In the genomic region with DNA sequence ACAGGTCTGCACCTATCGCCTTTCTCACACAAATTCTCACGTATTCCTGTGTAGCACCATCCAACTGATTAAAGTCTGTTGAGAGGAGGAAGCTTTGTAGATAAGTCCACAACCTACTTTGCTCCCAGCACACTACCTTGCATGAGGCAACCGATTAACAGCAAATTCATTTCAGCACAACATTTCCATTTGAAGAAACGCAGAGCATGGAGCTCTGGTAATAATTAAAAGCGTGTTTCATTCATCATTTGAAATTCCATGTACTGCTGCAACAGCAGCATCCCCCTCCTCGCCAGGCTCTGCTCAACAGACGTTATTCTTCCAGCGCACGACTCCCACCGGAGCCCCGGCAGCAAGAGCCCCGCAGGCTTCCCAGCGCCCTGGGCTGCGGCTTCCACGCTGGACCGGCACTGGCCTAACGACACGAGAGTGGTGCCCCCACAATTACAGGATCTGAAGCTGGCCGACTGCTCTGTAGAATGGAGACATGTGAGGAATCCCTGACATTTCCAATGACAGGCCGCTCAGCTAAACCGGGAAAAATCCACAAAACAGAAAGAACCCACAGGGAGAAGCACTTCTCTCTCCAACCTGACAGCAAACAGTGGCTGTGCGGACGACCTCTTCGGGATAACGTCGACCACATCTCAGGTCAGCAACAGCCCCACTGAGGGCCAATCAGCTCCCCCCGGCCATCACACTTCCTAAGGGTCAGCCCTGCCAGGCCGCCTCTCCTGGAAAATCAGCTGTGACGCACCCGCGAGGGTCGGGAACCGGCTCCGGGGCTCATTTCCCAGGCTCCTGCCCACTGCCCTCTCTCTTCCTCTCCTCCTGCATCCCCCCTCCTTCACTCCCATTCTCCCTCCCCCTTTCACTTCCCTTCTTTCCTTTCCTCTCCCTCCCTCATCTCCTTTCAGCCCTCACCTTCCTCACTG, we compare ENCODE assay signal across 27 cellular contexts.
A peak's percentile ranks its signal among the peaks of the same experiment; 100 is the strongest.
DNase-seq lines count a peak whose midpoint lies in the region; ATAC-seq, FAIRE-seq and TF ChIP-seq lines count a peak whose summit lies in the region.
"Had no signal": no experiment of that assay in that cellular context is flagged by ENCODE, and none has a peak within 500 bp of the region (broad histone marks: within the 10 kb centered on the region; RNA-seq: fewer than 3 reads in every experiment).

No MANE protein-coding gene starts in this region.

- FAIRE-seq in astrocyte (lab: Jason Lieb, UNC) (no peak), kidney (lab: Jason Lieb, UNC) (no peak)
- FAIRE-seq: GM18507, islet of Langerhans had no signal

- CTCF ChIA-PET in Calu3 (lab: Charles Lee), result interaction anchor here (0.7 kb wide), 1 partner anchor 242 kb away, joined by 3 read pairs; no protein-coding TSS in a partner anchor

- no peak overlapping the region for H2AFZ ChIP-seq in astrocyte (ENCODE audit: low read depth, low read length)

- intact Hi-C loops in sigmoid colon (cut with DNase I), result loop anchor here (5.0 kb wide), 1 partner anchor 54 kb away; no protein-coding TSS in a partner anchor
- intact Hi-C loops in kidney (cut with DNase I), result no loop called here
- intact Hi-C loops in body of pancreas (cut with DNase I), result no loop called here
- intact Hi-C loops in Calu3 (cut with micrococcal nuclease; ENCODE audit: unreplicated experiment), result no loop called here

- H3K27ac Mint-ChIP-seq in astrocyte (ENCODE audit: unreplicated experiment) (peak overlapping the region; percentile 38), mesothelial cell of epicardium (peak overlapping the region; percentile 14), Calu3 (ENCODE audit: unreplicated experiment) (no peak overlapping the region)
- H3K27ac Mint-ChIP-seq: activated T-helper 2 cell treated with anti-CD3 and anti-CD28 coated beads, Interferon-gamma antibody, Interleukin-2, Interleukin-4, amounts not matched to agents 10 μg/mL and 5 μg/mL and 100 μg/mL, durations not matched to agents 14 hours and 24 hours and 36 hours; CD4-positive, alpha-beta memory T cell had no signal

- ATAC-seq in body of pancreas, result no peak
- ATAC-seq: right lobe of liver had no signal

- H3K36me3 Mint-ChIP-seq in astrocyte (ENCODE audit: low read depth, unreplicated experiment) (peaks cover 9% of the 10 kb centered on the region), mesothelial cell of epicardium (peaks cover 6% of the 10 kb centered on the region), Calu3 (ENCODE audit: insufficient read depth, unreplicated experiment) (no peaks in the 10 kb centered on the region)
- H3K36me3 Mint-ChIP-seq: CD4-positive, alpha-beta memory T cell had no signal

- H3K9me3 ChIP-seq in astrocyte (ENCODE audit: insufficient read depth, low read depth, low read length), result no peaks in the 10 kb centered on the region
- no peaks in the 10 kb centered on the region for H3K9me3 ChIP-seq in sigmoid colon
- H3K9me3 ChIP-seq in kidney (ENCODE audit: control insufficient read depth in 1 of 2, low read length in 2 of 2), result no peaks in the 10 kb centered on the region
- H3K9me3 ChIP-seq in body of pancreas, result no peaks in the 10 kb centered on the region
- H3K9me3 ChIP-seq: MG63, ovary, Peyer's patch, right lobe of liver had no signal

- H3K4me3 ChIP-seq in H7 (ENCODE audit: insufficient read depth, low read depth, low read length) (no peak overlapping the region), astrocyte (ENCODE audit: insufficient read depth, low read depth, low read length) (no peak overlapping the region), sigmoid colon (peak overlapping the region in 2 of 4 donors; percentile 1 to 21), kidney (ENCODE audit: low read length in 2 of 2) (no peak overlapping the region), body of pancreas (no peak overlapping the region)
- H3K4me3 ChIP-seq: adrenal gland, cardiac muscle cell, HAP-1, lung, MG63, ovary, Peyer's patch, right lobe of liver, SJSA1 had no signal

- peaks cover 1% of the 10 kb centered on the region for H3K4me1 ChIP-seq in astrocyte (ENCODE audit: insufficient read depth, low read length)
- H3K4me1 ChIP-seq in sigmoid colon, result peaks cover 0 to 77% (median 66%) of the 10 kb centered on the region in 4 donors
- H3K4me1 ChIP-seq in kidney (ENCODE audit: control insufficient read depth in 1 of 2, insufficient read depth in 1 of 2, low read depth in 1 of 2, low read length in 2 of 2), result peaks cover 9 to 13% of the 10 kb centered on the region in 2 donors
- peaks cover 6% of the 10 kb centered on the region for H3K4me1 ChIP-seq in body of pancreas
- H3K4me1 ChIP-seq: adrenal gland, HAP-1, SJSA1 had no signal

- H3K4me1 Mint-ChIP-seq in astrocyte (ENCODE audit: low read depth, unreplicated experiment), result peaks cover 41% of the 10 kb centered on the region
- H3K4me1 Mint-ChIP-seq in mesothelial cell of epicardium, result peaks cover 37% of the 10 kb centered on the region
- peaks cover 9% of the 10 kb centered on the region for H3K4me1 Mint-ChIP-seq in Calu3 (ENCODE audit: low read depth, unreplicated experiment)
- H3K4me1 Mint-ChIP-seq: CD4-positive, alpha-beta memory T cell had no signal

- no peak overlapping the region for H3K27ac ChIP-seq in astrocyte (ENCODE audit: low read depth, low read length)
- peak overlapping the region; percentile 55 to 79 (median 72) for H3K27ac ChIP-seq in sigmoid colon
- no peak overlapping the region for H3K27ac ChIP-seq in kidney (ENCODE audit: low read depth in 2 of 2, low read length in 2 of 2)
- no peak overlapping the region for H3K27ac ChIP-seq in body of pancreas
- H3K27ac ChIP-seq: adrenal gland, cardiac muscle cell, dorsolateral prefrontal cortex, ovary, right lobe of liver, SJSA1, WERI-Rb-1 had no signal

- no peaks in the 10 kb centered on the region for H3K36me3 ChIP-seq in H7 (replicated peaks; ENCODE audit: control insufficient read depth, insufficient read depth, low read length)
- H3K36me3 ChIP-seq in astrocyte (ENCODE audit: insufficient read depth, low read length), result no peaks in the 10 kb centered on the region
- H3K36me3 ChIP-seq in sigmoid colon, result no peaks in the 10 kb centered on the region
- H3K36me3 ChIP-seq in kidney (ENCODE audit: control insufficient read depth in 1 of 2, insufficient read depth in 2 of 2, low read length in 2 of 2), result no peaks in the 10 kb centered on the region
- no peaks in the 10 kb centered on the region for H3K36me3 ChIP-seq in body of pancreas (replicated peaks in 1 of 2; ENCODE audit: insufficient read depth in 1 of 2, low read depth in 2 of 2)
- H3K36me3 ChIP-seq: adrenal gland, cardiac muscle cell, HAP-1, MG63, ovary, Peyer's patch, right lobe of liver, SJSA1, WERI-Rb-1 had no signal

- peak; percentile 56 for DNase-seq in H7
- DNase-seq in astrocyte (ENCODE audit: low read depth), result no peak
- no peak for DNase-seq in mesothelial cell of epicardium (ENCODE audit: low spot score in 2 of 2, unreplicated experiment in 2 of 2)
- DNase-seq in sigmoid colon, result no peak
- no peak for DNase-seq in kidney
- no peak for DNase-seq in body of pancreas
- DNase-seq in Calu3, result no peak
- DNase-seq: activated CD8-positive, alpha-beta memory T cell treated with anti-CD3 and anti-CD28 coated beads, Interleukin-2, amount 50 U/mL, for 4 hours; CD4-positive, alpha-beta memory T cell; dorsolateral prefrontal cortex; MG63; NCI-H1417; NCI-H510A treated with DMSO at 0.1 percent for 48 hours; ovary; Peyer's patch; right lobe of liver; stimulated activated CD8-positive, alpha-beta memory T cell treated with anti-CD3 and anti-CD28 coated beads, Interleukin-4, amount 100 ng/mL, for 48 hours; T-helper 2 cell; WERI-Rb-1 had no signal

- no peaks in the 10 kb centered on the region for H3K27me3 Mint-ChIP-seq in astrocyte (ENCODE audit: low read depth, unreplicated experiment)
- no peaks in the 10 kb centered on the region for H3K27me3 Mint-ChIP-seq in mesothelial cell of epicardium (ENCODE audit: low read depth)
- H3K27me3 Mint-ChIP-seq in Calu3 (ENCODE audit: unreplicated experiment), result no peaks in the 10 kb centered on the region

- WGBS in sigmoid colon, 2 donors, result 84 to 94% methylated on average over 34 of the region's 34 CpGs
- WGBS in body of pancreas, 2 donors, result 80% methylated on average over 18 to 34 of the region's 34 CpGs

- H3K4me2 ChIP-seq in astrocyte (ENCODE audit: low read length), result no peak overlapping the region

- TF ChIP-seq POLR2A in sigmoid colon (IDR thresholded peaks at IDR 0.05) (no peak), body of pancreas (IDR thresholded peaks at IDR 0.05) (no peak)

- peaks cover 92% of the 10 kb centered on the region for H3K79me2 ChIP-seq in astrocyte (ENCODE audit: insufficient read depth, low read length)

- BruUV-seq in Calu3 (replicated peaks; lab: Mats Ljungman, UMichigan), result no TSS peak

- peaks cover 92% of the 10 kb centered on the region for H4K20me1 ChIP-seq in astrocyte (ENCODE audit: insufficient read depth, low read length)

- H3K9me3 Mint-ChIP-seq in astrocyte (ENCODE audit: unreplicated experiment) (peaks cover 5% of the 10 kb centered on the region), mesothelial cell of epicardium (peaks cover 4% of the 10 kb centered on the region), Calu3 (ENCODE audit: low read depth, unreplicated experiment) (peaks cover 2% of the 10 kb centered on the region)

- H3K27me3 ChIP-seq in H7 (ENCODE audit: control insufficient read depth, insufficient read depth, low read length), result no peaks in the 10 kb centered on the region
- H3K27me3 ChIP-seq in astrocyte (ENCODE audit: insufficient read depth, low read length), result no peaks in the 10 kb centered on the region
- no peaks in the 10 kb centered on the region for H3K27me3 ChIP-seq in sigmoid colon
- no peaks in the 10 kb centered on the region for H3K27me3 ChIP-seq in body of pancreas
- H3K27me3 ChIP-seq: adrenal gland, cardiac muscle cell, dorsolateral prefrontal cortex, MG63, ovary, Peyer's patch, right lobe of liver, SJSA1 had no signal

- H3K9ac ChIP-seq in astrocyte (ENCODE audit: low read length) (no peak overlapping the region), kidney (ENCODE audit: low read length in 2 of 2) (no peak overlapping the region)

- TF ChIP-seq CTCF in astrocyte (IDR thresholded peaks at IDR 0.05; ENCODE audit: insufficient read depth, low read depth, low read length) (no peak), mesothelial cell of epicardium (IDR thresholded peaks at IDR 0.05; ENCODE audit: unreplicated experiment) (no peak), sigmoid colon (IDR thresholded peaks at IDR 0.05) (no peak), kidney (IDR thresholded peaks at IDR 0.05; ENCODE audit: borderline replicate concordance, extremely low read depth, insufficient read depth) (no peak), body of pancreas (IDR thresholded peaks at IDR 0.05) (no peak), Calu3 (IDR thresholded peaks at IDR 0.05; ENCODE audit: unreplicated experiment) (no peak)

- H3K4me3 Mint-ChIP-seq in astrocyte (ENCODE audit: unreplicated experiment), result no peak overlapping the region
- no peak overlapping the region for H3K4me3 Mint-ChIP-seq in mesothelial cell of epicardium
- H3K4me3 Mint-ChIP-seq in Calu3 (ENCODE audit: low read depth, unreplicated experiment), result no peak overlapping the region
- H3K4me3 Mint-ChIP-seq: CD4-positive, alpha-beta memory T cell had no signal

- no peak for TF ChIP-seq EP300 in sigmoid colon (IDR thresholded peaks at IDR 0.05)

Comparison
In these comparisons a context has a peak if more than half of its experiments do, and no peak if none do; other contexts are left out.
1. H3K27ac ChIP-seq: peak in sigmoid colon (4 of 4); none in astrocyte (single experiment), kidney (0 of 2) and body of pancreas (0 of 4).